21 cellular contexts compared by ENCODE assay signal in the genomic region with DNA sequence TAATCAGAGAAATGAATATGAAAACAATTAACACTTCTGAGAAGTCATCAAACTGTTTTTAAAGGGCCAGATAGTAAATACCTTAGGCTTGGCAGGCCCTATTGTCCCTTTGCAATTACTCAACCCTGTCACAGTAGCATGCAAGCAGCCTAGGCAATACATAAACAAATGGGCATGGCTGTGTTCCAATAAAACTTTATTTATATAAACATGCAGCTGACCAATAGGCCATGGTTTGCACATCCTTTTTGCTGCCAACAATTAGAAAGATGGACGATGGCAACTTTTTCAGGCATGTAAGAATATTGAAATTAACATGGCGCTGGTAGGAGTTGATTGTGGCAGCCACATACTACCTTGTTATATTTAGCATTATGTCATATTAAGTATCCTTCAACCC.
DNase-seq lines count a peak whose midpoint lies in the region; ATAC-seq, FAIRE-seq and TF ChIP-seq lines count a peak whose summit lies in the region.
"Had no signal": no experiment of that assay in that cellular context is flagged by ENCODE, and none has a peak within 500 bp of the region (broad histone marks: within the 10 kb centered on the region; RNA-seq: fewer than 3 reads in every experiment).

No MANE protein-coding gene starts in this region.

- no peaks in the 10 kb centered on the region for H3K9me2 ChIP-seq in PC-3 (replicated peaks; ENCODE audit: low read length)

- H3K36me3 ChIP-seq in GM12878 (ENCODE audit: control insufficient read depth in 2 of 2, insufficient read depth in 2 of 2, low read length in 1 of 2) (no peaks in the 10 kb centered on the region), PC-3 (ENCODE audit: low read depth, low read length) (no peaks in the 10 kb centered on the region)
- H3K36me3 ChIP-seq: BLaER1 treated with 17β-estradiol and CSF1 and Interleukin-3, amounts not matched to agents 10 nM and 100 nM had no signal

- no peak for TF ChIP-seq EP300 in GM12878 (IDR thresholded peaks at IDR 0.05; ENCODE audit: borderline replicate concordance in 1 of 2, control insufficient read depth in 1 of 2, low read depth in 2 of 2, low read length in 2 of 2)

- H3K4me2 ChIP-seq in GM12878 (ENCODE audit: control insufficient read depth, insufficient read depth) = no peak overlapping the region
- H3K4me2 ChIP-seq in PC-3 (ENCODE audit: low read length) = no peak overlapping the region
- H3K4me2 ChIP-seq: A549; BLaER1 treated with 17β-estradiol and CSF1 and Interleukin-3, amounts not matched to agents 10 nM and 100 nM had no signal

- POLR2A ChIA-PET in GM12878 (lab: Charles Lee) = no interaction called here
- POLR2A ChIA-PET in PC-3 (lab: Charles Lee; ENCODE audit: unreplicated experiment) = no interaction called here

- TF ChIP-seq CTCF in GM12878 (IDR thresholded peaks at IDR 0.05 in 2 of 3, conservative IDR thresholded peaks at IDR 0.05 in 1 of 3; ENCODE audit: control insufficient read depth in 2 of 3, extremely low read depth in 1 of 3, insufficient read depth in 1 of 3, low read depth in 3 of 3, low read length in 3 of 3) (no peak), PC-3 (conservative IDR thresholded peaks at IDR 0.05; ENCODE audit: low read depth, low read length) (no peak)

- CTCF ChIA-PET in GM12878 (lab: Yijun Ruan, JAX) (no interaction called here), PC-3 (lab: Charles Lee) (no interaction called here)

- H3K27ac ChIP-seq in GM12878 (ENCODE audit: control insufficient read depth, insufficient read depth) = no peak overlapping the region
- H3K27ac ChIP-seq in PC-3 (ENCODE audit: low read length) = no peak overlapping the region
- H3K27ac ChIP-seq: 22Rv1; A549; BLaER1 treated with 17β-estradiol and CSF1 and Interleukin-3, amounts not matched to agents 10 nM and 100 nM; C4-2B had no signal

- H3K27me3 ChIP-seq in GM12878 (replicated peaks in 1 of 2; ENCODE audit: control insufficient read depth in 2 of 2, insufficient read depth in 2 of 2, low read length in 1 of 2) = no peaks in the 10 kb centered on the region; a peak in 2 of 4 replicates
- no peaks in the 10 kb centered on the region for H3K27me3 ChIP-seq in PC-3 (ENCODE audit: low read length)
- H3K27me3 ChIP-seq: BLaER1 treated with 17β-estradiol and CSF1 and Interleukin-3, amounts not matched to agents 10 nM and 100 nM had no signal

- WGBS in GM12878 (ENCODE audit: insufficient coverage, insufficient replicate concordance, low lambda C conversion rate, missing lambda C conversion rate) = 39% methylated on average over 2 of the region's 2 CpGs

- no peaks in the 10 kb centered on the region for H3F3A ChIP-seq in PC-3 (ENCODE audit: low read length, unreplicated experiment)

- no peaks in the 10 kb centered on the region for H3K4me1 ChIP-seq in GM12878 (ENCODE audit: control insufficient read depth, insufficient read depth, low read length)
- H3K4me1 ChIP-seq in PC-3 (ENCODE audit: insufficient read depth, low read length) = peaks cover 3% of the 10 kb centered on the region; the same call in 1 of the 2 replicates

- SMC1A ChIA-PET in GM12878 (lab: Charles Lee; ENCODE audit: uncharacterized antibody, unreplicated experiment) = interaction anchor here (0.6 kb wide), 1 partner anchor 10 kb away, joined by 3 read pairs; no protein-coding TSS in a partner anchor

- TF ChIP-seq POLR2A in GM12878 (IDR thresholded peaks at IDR 0.05; ENCODE audit: low read depth, low read length) = no peak

- no peak overlapping the region for H3K9ac ChIP-seq in GM12878 (ENCODE audit: control insufficient read depth, insufficient read depth, low read length)
- H3K9ac ChIP-seq in PC-3 (ENCODE audit: low read length) = no peak overlapping the region
- H3K9ac ChIP-seq: BLaER1 treated with 17β-estradiol and CSF1 and Interleukin-3, amounts not matched to agents 10 nM and 100 nM had no signal

- H3K9me3 ChIP-seq in GM12878 (replicated peaks; ENCODE audit: control insufficient read depth, insufficient read depth, low read length) = no peaks in the 10 kb centered on the region; the same call in 2 of the 3 replicates
- H3K9me3 ChIP-seq in PC-3 (ENCODE audit: low read length) = no peaks in the 10 kb centered on the region
- H3K9me3 ChIP-seq: A549; BLaER1 treated with 17β-estradiol and CSF1 and Interleukin-3, amounts not matched to agents 10 nM and 100 nM; Caco-2 had no signal

- in situ Hi-C loops in GM12878 (cut with MboI) = no loop called here

- TF ChIP-seq RAD21 in GM12878 (IDR thresholded peaks at IDR 0.05; ENCODE audit: insufficient read depth, low read depth, low read length) = no peak

- ATAC-seq in GM12878 (no peak), PC-3 (no peak)
- ATAC-seq: A549; CD8-positive, alpha-beta T cell had no signal

- no peaks in the 10 kb centered on the region for H4K20me1 ChIP-seq in GM12878 (ENCODE audit: control insufficient read depth, insufficient read depth)
- no peaks in the 10 kb centered on the region for H4K20me1 ChIP-seq in PC-3 (ENCODE audit: low read length)
- H4K20me1 ChIP-seq: BLaER1 treated with 17β-estradiol and CSF1 and Interleukin-3, amounts not matched to agents 10 nM and 100 nM had no signal

- RAD21 ChIA-PET in GM12878 (lab: Charles Lee; ENCODE audit: unreplicated experiment) = no interaction called here

- peak; percentile 31 for DNase-seq in H4 (ENCODE audit: low spot score)
- no peak for DNase-seq in GM12878 (ENCODE audit: low read depth, low spot score)
- DNase-seq in fibroblast of gingiva (ENCODE audit: low read depth) = peak; percentile 14
- DNase-seq in activated CD4-positive, alpha-beta T cell treated with anti-CD3 and anti-CD28 coated beads for 4 hours = no peak
- DNase-seq in NCI-H1930 (lab: John Stamatoyannopoulos, UW) = no peak
- no peak for DNase-seq in PC-3
- DNase-seq: AML-193; Caco-2; Calu3; CD4-positive, alpha-beta T cell; CD8-positive, alpha-beta T cell; DMS79 treated with DMSO at 0.1 percent for 48 hours; GF-D8 had no signal

- H2AFZ ChIP-seq in GM12878 (ENCODE audit: control insufficient read depth, low read depth, low read length) = no peak overlapping the region
- H2AFZ ChIP-seq in PC-3 (ENCODE audit: low read length) = no peak overlapping the region

- no peak for FAIRE-seq in GM12878 (lab: Jason Lieb, UNC)
- FAIRE-seq: A549, D721Med, G401.6, GM12892, GM18507 had no signal

- BruUV-seq in GM12878 (replicated peaks; lab: Mats Ljungman, UMichigan) (no TSS peak), PC-3 (replicated peaks; lab: Mats Ljungman, UMichigan) (no TSS peak)

- H3K79me2 ChIP-seq in GM12878 (ENCODE audit: control insufficient read depth, insufficient read depth, low read length) (no peaks in the 10 kb centered on the region), PC-3 (ENCODE audit: low read length) (no peaks in the 10 kb centered on the region)

- no peak overlapping the region for H3K4me3 ChIP-seq in GM12878
- H3K4me3 ChIP-seq in PC-3 (ENCODE audit: low read length) = no peak overlapping the region
- H3K4me3 ChIP-seq: A549; BLaER1 treated with 17β-estradiol and CSF1 and Interleukin-3, amounts not matched to agents 10 nM and 100 nM had no signal

- intact Hi-C loops in GM12878 (cut with micrococcal nuclease; ENCODE audit: unreplicated experiment) = no loop called here
- intact Hi-C loops in PC-3 (cut with micrococcal nuclease) = no loop called here

TF ChIP-seq in GM12878, 131 proteins besides CTCF, POLR2A, EP300 and RAD21:
- TF ChIP-seq STAT1 (conservative IDR thresholded peaks at IDR 0.05) = no peak
- TF ChIP-seq, protein P1, sequence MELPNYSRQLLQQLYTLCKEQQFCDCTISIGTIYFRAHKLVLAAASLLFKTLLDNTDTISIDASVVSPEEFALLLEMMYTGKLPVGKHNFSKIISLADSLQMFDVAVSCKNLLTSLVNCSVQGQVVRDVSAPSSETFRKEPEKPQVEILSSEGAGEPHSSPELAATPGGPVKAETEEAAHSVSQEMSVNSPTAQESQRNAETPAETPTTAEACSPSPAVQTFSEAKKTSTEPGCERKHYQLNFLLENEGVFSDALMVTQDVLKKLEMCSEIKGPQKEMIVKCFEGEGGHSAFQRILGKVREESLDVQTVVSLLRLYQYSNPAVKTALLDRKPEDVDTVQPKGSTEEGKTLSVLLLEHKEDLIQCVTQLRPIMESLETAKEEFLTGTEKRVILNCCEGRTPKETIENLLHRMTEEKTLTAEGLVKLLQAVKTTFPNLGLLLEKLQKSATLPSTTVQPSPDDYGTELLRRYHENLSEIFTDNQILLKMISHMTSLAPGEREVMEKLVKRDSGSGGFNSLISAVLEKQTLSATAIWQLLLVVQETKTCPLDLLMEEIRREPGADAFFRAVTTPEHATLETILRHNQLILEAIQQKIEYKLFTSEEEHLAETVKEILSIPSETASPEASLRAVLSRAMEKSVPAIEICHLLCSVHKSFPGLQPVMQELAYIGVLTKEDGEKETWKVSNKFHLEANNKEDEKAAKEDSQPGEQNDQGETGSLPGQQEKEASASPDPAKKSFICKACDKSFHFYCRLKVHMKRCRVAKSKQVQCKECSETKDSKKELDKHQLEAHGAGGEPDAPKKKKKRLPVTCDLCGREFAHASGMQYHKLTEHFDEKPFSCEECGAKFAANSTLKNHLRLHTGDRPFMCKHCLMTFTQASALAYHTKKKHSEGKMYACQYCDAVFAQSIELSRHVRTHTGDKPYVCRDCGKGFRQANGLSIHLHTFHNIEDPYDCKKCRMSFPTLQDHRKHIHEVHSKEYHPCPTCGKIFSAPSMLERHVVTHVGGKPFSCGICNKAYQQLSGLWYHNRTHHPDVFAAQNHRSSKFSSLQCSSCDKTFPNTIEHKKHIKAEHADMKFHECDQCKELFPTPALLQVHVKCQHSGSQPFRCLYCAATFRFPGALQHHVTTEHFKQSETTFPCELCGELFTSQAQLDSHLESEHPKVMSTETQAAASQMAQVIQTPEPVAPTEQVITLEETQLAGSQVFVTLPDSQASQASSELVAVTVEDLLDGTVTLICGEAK (IDR thresholded peaks at IDR 0.05; ENCODE audit: borderline replicate concordance) = peak; percentile 51; the same call in 1 of the 2 replicates
TF ChIP-seq in GM12878: peak in this region for 1.

Comparison
In these comparisons a context has a peak if more than half of its experiments do, and no peak if none do; other contexts are left out.
1. DNase-seq: peak in H4 (single experiment) and fibroblast of gingiva (single experiment); none in GM12878 (single experiment), activated CD4-positive, alpha-beta T cell treated with anti-CD3 and anti-CD28 coated beads for 4 hours (0 of 2), NCI-H1930 (0 of 2) and PC-3 (single experiment).